Comparison of ENCODE assay signal across 16 cellular contexts in the genomic region with DNA sequence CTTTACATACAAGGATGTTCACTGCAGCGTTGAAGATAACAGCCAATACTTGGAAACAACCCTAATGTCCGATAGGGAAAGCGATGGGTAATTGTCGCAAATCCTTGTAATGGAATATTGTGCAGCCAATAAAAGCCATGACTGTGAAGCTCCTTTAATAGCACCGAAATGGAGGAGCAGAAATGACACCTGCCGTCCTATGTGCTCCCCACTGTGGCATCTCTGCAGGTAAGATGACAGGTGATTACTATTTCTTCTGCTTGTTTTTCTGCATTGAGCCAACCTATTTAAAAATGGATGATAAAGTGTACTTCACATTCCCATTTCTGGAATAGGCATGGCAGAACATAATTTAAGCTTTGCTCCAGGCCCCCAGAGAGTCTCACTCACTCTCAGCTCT.
DNase-seq lines count a peak whose midpoint lies in the region; ATAC-seq and TF ChIP-seq lines count a peak whose summit lies in the region.
"Had no signal": no experiment of that assay in that cellular context is flagged by ENCODE, and none has a peak within 500 bp of the region (broad histone marks: within the 10 kb centered on the region; RNA-seq: fewer than 3 reads in every experiment).

No MANE protein-coding gene starts in this region.

- H3K4me1 Mint-ChIP-seq in activated CD8-positive, alpha-beta memory T cell treated with anti-CD3 and anti-CD28 coated beads, Interleukin-2, amount 10 ng/mL, durations not matched to agents 7 days and 5 days, result no peaks in the 10 kb centered on the region
- H3K4me1 Mint-ChIP-seq in neural progenitor cell, result no peaks in the 10 kb centered on the region
- H3K4me1 Mint-ChIP-seq: CD4-positive, alpha-beta memory T cell had no signal

- no peak for TF ChIP-seq CTCF in neural progenitor cell (IDR thresholded peaks at IDR 0.05)

- H3K4me2 ChIP-seq in neural progenitor cell, result no peak overlapping the region

- H3K36me3 Mint-ChIP-seq in activated CD8-positive, alpha-beta memory T cell treated with anti-CD3 and anti-CD28 coated beads, Interleukin-2, amount 10 ng/mL, durations not matched to agents 7 days and 5 days, result no peaks in the 10 kb centered on the region
- no peaks in the 10 kb centered on the region for H3K36me3 Mint-ChIP-seq in neural progenitor cell
- H3K36me3 Mint-ChIP-seq: CD4-positive, alpha-beta memory T cell had no signal

- CTCF ChIA-PET in activated CD8-positive, alpha-beta memory T cell treated with anti-CD3 and anti-CD28 coated beads, Interleukin-2, amount 10 ng/mL, durations not matched to agents 7 days and 5 days (lab: Charles Lee), result no interaction called here

- peaks cover 16% of the 10 kb centered on the region for H3K27me3 Mint-ChIP-seq in activated CD8-positive, alpha-beta memory T cell treated with anti-CD3 and anti-CD28 coated beads, Interleukin-2, amount 10 ng/mL, durations not matched to agents 7 days and 5 days
- H3K27me3 Mint-ChIP-seq in neural progenitor cell (ENCODE audit: insufficient read depth, low read depth), result peaks cover 8% of the 10 kb centered on the region

- no peak overlapping the region for H3K27ac ChIP-seq in neural progenitor cell
- H3K27ac ChIP-seq: GM23248 had no signal

- H3K27ac Mint-ChIP-seq in activated CD8-positive, alpha-beta memory T cell treated with anti-CD3 and anti-CD28 coated beads, Interleukin-2, amount 10 ng/mL, durations not matched to agents 7 days and 5 days, result no peak overlapping the region
- no peak overlapping the region for H3K27ac Mint-ChIP-seq in neural progenitor cell
- H3K27ac Mint-ChIP-seq: CD4-positive, alpha-beta memory T cell had no signal

- no peaks in the 10 kb centered on the region for H3K9me3 Mint-ChIP-seq in activated CD8-positive, alpha-beta memory T cell treated with anti-CD3 and anti-CD28 coated beads, Interleukin-2, amount 10 ng/mL, durations not matched to agents 7 days and 5 days (ENCODE audit: low read depth)
- H3K9me3 Mint-ChIP-seq in neural progenitor cell, result no peaks in the 10 kb centered on the region

- H3K36me3 ChIP-seq in neural progenitor cell, result no peaks in the 10 kb centered on the region

- H3K27me3 ChIP-seq in neural progenitor cell, result peaks cover 5% of the 10 kb centered on the region

- no peak overlapping the region for H3K4me3 Mint-ChIP-seq in activated CD8-positive, alpha-beta memory T cell treated with anti-CD3 and anti-CD28 coated beads, Interleukin-2, amount 10 ng/mL, durations not matched to agents 7 days and 5 days
- H3K4me3 Mint-ChIP-seq in neural progenitor cell, result peak overlapping the region; percentile 41
- H3K4me3 Mint-ChIP-seq: CD4-positive, alpha-beta memory T cell had no signal

- H3K9ac ChIP-seq in neural progenitor cell, result no peak overlapping the region
- H3K9ac ChIP-seq: GM23248 had no signal

- H2AFZ ChIP-seq in neural progenitor cell (replicated peaks), result no peak overlapping the region
- H2AFZ ChIP-seq: GM23248 had no signal

- DNase-seq in activated CD8-positive, alpha-beta memory T cell treated with anti-CD3 and anti-CD28 coated beads, Interleukin-2, amount 10 ng/mL, durations not matched to agents 7 days and 5 days, result peak; percentile 1
- no peak for DNase-seq in activated CD8-positive, alpha-beta memory T cell treated with anti-CD3 and anti-CD28 coated beads for 24 hours
- peak; percentile 2 for DNase-seq in mucosa of gallbladder (ENCODE audit: low spot score)
- DNase-seq in neural progenitor cell (ENCODE audit: low spot score), result no peak
- DNase-seq in SHP77 (lab: John Stamatoyannopoulos, UW), result no peak
- no peak for DNase-seq in DMS79 (lab: John Stamatoyannopoulos, UW)
- DNase-seq: C1 segment of cervical spinal cord; Calu3; CD4-positive, alpha-beta memory T cell; COR-L47; DMS53; DND-41; GDM1; GM23248; HCEC 1CT had no signal

- H3F3A ChIP-seq in neural progenitor cell (ENCODE audit: low read depth), result no peaks in the 10 kb centered on the region

- no peaks in the 10 kb centered on the region for H3K79me2 ChIP-seq in neural progenitor cell (ENCODE audit: low read depth)

- no peaks in the 10 kb centered on the region for H4K20me1 ChIP-seq in neural progenitor cell (ENCODE audit: low read depth)

- no peaks in the 10 kb centered on the region for H3K9me3 ChIP-seq in neural progenitor cell (ENCODE audit: low read depth)

- no peak overlapping the region for H3K4me3 ChIP-seq in neural progenitor cell
- H3K4me3 ChIP-seq: GM12878, GM23248 had no signal

- no peak for ATAC-seq in activated CD8-positive, alpha-beta memory T cell treated with anti-CD3 and anti-CD28 coated beads, Interleukin-2, amount 10 ng/mL, durations not matched to agents 7 days and 5 days
- ATAC-seq: GM12878 had no signal

- H3K4me1 ChIP-seq in neural progenitor cell, result no peaks in the 10 kb centered on the region

Comparison
In these comparisons a context has a peak if more than half of its experiments do, and no peak if none do; other contexts are left out.
1. DNase-seq: peak in activated CD8-positive, alpha-beta memory T cell treated with anti-CD3 and anti-CD28 coated beads, Interleukin-2, amount 10 ng/mL, durations not matched to agents 7 days and 5 days (single experiment) and mucosa of gallbladder (single experiment); none in activated CD8-positive, alpha-beta memory T cell treated with anti-CD3 and anti-CD28 coated beads for 24 hours (single experiment), neural progenitor cell (single experiment), SHP77 (0 of 2) and DMS79 (single experiment).